15 cellular contexts compared by ENCODE assay signal in the genomic region with DNA sequence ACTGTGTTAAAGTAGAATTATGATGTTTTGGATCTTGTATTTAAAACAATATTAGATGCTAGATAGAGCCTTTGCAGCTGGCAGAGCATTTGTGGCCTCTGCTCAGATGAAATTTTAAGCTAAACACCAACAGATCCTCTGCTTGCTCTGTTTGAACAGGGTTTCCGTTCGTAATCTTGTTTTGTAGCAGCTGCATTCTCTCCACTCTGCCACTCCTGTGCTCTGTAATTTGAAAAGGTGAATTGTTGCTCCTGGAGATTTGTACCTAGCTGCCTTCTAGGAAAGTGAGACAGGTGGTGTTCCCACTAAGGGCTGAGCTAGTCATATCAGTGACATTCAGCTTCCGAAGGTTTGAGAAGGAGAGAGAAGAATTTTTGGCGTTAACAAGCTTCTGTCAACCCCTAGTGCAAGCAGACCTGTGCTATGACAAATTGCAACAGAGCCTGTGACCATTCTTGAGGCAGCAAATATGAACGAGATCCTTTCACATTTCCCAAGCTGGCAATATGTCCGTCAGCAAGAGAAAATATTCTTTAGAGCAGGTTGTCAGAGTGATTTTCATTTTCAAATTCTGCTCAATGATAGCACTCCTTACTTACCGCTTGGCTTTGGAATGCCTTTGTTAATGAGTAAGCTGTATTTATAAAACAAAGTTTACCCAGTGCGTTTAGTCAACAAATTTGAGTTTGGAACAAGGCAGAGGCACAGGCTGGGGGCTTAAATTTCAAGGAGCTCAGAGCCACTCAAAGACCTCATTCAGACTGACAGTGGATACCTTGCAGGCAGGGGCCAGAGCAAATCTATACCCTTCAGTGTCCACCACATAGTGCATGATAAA. TPM values are rescaled to one million over a fixed set of nuclear protein-coding genes. Genes with fewer than 3 reads are reported as not detected.
DNase-seq lines count a peak whose midpoint lies in the region; ATAC-seq and TF ChIP-seq lines count a peak whose summit lies in the region.
"Had no signal": no experiment of that assay in that cellular context is flagged by ENCODE, and none has a peak within 500 bp of the region (broad histone marks: within the 10 kb centered on the region; RNA-seq: fewer than 3 reads in every experiment).

No MANE protein-coding gene starts in this region.

- peaks cover 25% of the 10 kb centered on the region for H3K4me1 Mint-ChIP-seq in neural progenitor cell
- peaks cover 46% of the 10 kb centered on the region for H3K4me1 Mint-ChIP-seq in stimulated activated memory B cell treated with anti-CD40 and anti-IgM and Interleukin-4, amounts not matched to agents 10 μg/mL and 1 μg/mL and 100 μg/mL, for 72 hours

- peak; percentile 25 for DNase-seq in ELR (ENCODE audit: low read depth)
- peak; percentile 43 to 73 for DNase-seq in NCI-H2081 (lab: John Stamatoyannopoulos, UW)
- DNase-seq in dorsolateral prefrontal cortex = no peak
- peak; percentile 10 for DNase-seq in neural progenitor cell (ENCODE audit: low spot score)
- DNase-seq in cortex of kidney (lab: John Stamatoyannopoulos, UW) = no peak
- DNase-seq: DMS153, NCI-H1436 had no signal

- H3K9ac ChIP-seq in neural progenitor cell = no peak overlapping the region

- H3K4me3 ChIP-seq in dorsolateral prefrontal cortex (peak overlapping the region in 49 of 59 donors; percentile 3 to 89 (median 34)), neural progenitor cell (no peak overlapping the region)
- H3K4me3 ChIP-seq: lung, prostate gland, vagina had no signal

- intact Hi-C loops in dorsolateral prefrontal cortex (cut with DNase I) = loop anchor here in 1 of 2 donors (5.0 kb wide), 2 partner anchors 517 to 637 kb away; no protein-coding TSS in a partner anchor

- H3K36me3 ChIP-seq in neural progenitor cell = no peaks in the 10 kb centered on the region
- H3K36me3 ChIP-seq: prostate gland, vagina had no signal

- H3K27me3 Mint-ChIP-seq in neural progenitor cell (ENCODE audit: insufficient read depth, low read depth) = peaks cover 4% of the 10 kb centered on the region
- no peaks in the 10 kb centered on the region for H3K27me3 Mint-ChIP-seq in stimulated activated memory B cell treated with anti-CD40 and anti-IgM and Interleukin-4, amounts not matched to agents 10 μg/mL and 1 μg/mL and 100 μg/mL, for 72 hours

- no peaks in the 10 kb centered on the region for H3F3A ChIP-seq in neural progenitor cell (ENCODE audit: low read depth)

- peaks cover 0 to 3% (median 0%) of the 10 kb centered on the region in 45 donors for H3K27me3 ChIP-seq in dorsolateral prefrontal cortex
- peaks cover 17% of the 10 kb centered on the region for H3K27me3 ChIP-seq in neural progenitor cell
- H3K27me3 ChIP-seq: vagina had no signal

- peak overlapping the region; percentile 6 for H3K27ac Mint-ChIP-seq in neural progenitor cell
- no peak overlapping the region for H3K27ac Mint-ChIP-seq in stimulated activated memory B cell treated with anti-CD40 and anti-IgM and Interleukin-4, amounts not matched to agents 10 μg/mL and 1 μg/mL and 100 μg/mL, for 72 hours
- H3K27ac Mint-ChIP-seq: activated T-helper 17 cell treated with anti-CD3 and anti-CD28 coated beads, Interleukin-2, amount 50 U/mL, for 72 hours had no signal

- H4K20me1 ChIP-seq in neural progenitor cell (ENCODE audit: low read depth) = peaks cover 3% of the 10 kb centered on the region

- H3K9me3 Mint-ChIP-seq in neural progenitor cell = no peaks in the 10 kb centered on the region
- no peaks in the 10 kb centered on the region for H3K9me3 Mint-ChIP-seq in stimulated activated memory B cell treated with anti-CD40 and anti-IgM and Interleukin-4, amounts not matched to agents 10 μg/mL and 1 μg/mL and 100 μg/mL, for 72 hours
- H3K9me3 Mint-ChIP-seq: activated T-helper 17 cell treated with anti-CD3 and anti-CD28 coated beads, Interleukin-2, amount 50 U/mL, for 72 hours had no signal

- H3K79me2 ChIP-seq in neural progenitor cell (ENCODE audit: low read depth) = no peaks in the 10 kb centered on the region

- H3K4me2 ChIP-seq in neural progenitor cell = peak overlapping the region; percentile 32

- H3K4me1 ChIP-seq in neural progenitor cell = peaks cover 15% of the 10 kb centered on the region
- H3K4me1 ChIP-seq: prostate gland, vagina had no signal

- H3K27ac ChIP-seq in dorsolateral prefrontal cortex = peak overlapping the region in 11 of 59 donors; percentile 1 to 41 (median 18)
- no peak overlapping the region for H3K27ac ChIP-seq in neural progenitor cell
- H3K27ac ChIP-seq: prostate gland, RWPE1, vagina had no signal

- H3K36me3 Mint-ChIP-seq in neural progenitor cell = peaks cover 7% of the 10 kb centered on the region
- H3K36me3 Mint-ChIP-seq in stimulated activated memory B cell treated with anti-CD40 and anti-IgM and Interleukin-4, amounts not matched to agents 10 μg/mL and 1 μg/mL and 100 μg/mL, for 72 hours = peaks cover 27% of the 10 kb centered on the region

- no peaks in the 10 kb centered on the region for H3K9me3 ChIP-seq in neural progenitor cell (ENCODE audit: low read depth)
- H3K9me3 ChIP-seq: prostate gland, vagina had no signal

- no peak overlapping the region for H3K4me3 Mint-ChIP-seq in neural progenitor cell
- H3K4me3 Mint-ChIP-seq in stimulated activated memory B cell treated with anti-CD40 and anti-IgM and Interleukin-4, amounts not matched to agents 10 μg/mL and 1 μg/mL and 100 μg/mL, for 72 hours = no peak overlapping the region

- ATAC-seq in HG03108 (IDR thresholded peaks at IDR 0.05; ENCODE audit: unreplicated experiment) = no peak
- ATAC-seq in stimulated activated memory B cell treated with anti-CD40 and anti-IgM and Interleukin-4, amounts not matched to agents 10 μg/mL and 1 μg/mL and 100 μg/mL, for 72 hours = no peak
- ATAC-seq in GM18907 (IDR thresholded peaks at IDR 0.05; ENCODE audit: unreplicated experiment) = no peak
- ATAC-seq: activated T-helper 17 cell treated with anti-CD3 and anti-CD28 coated beads, Interleukin-2, amount 50 U/mL, for 72 hours had no signal

- no peak overlapping the region for H2AFZ ChIP-seq in neural progenitor cell (replicated peaks)

- no peak for TF ChIP-seq CTCF in dorsolateral prefrontal cortex (IDR thresholded peaks at IDR 0.05 in 54 of 56, conservative IDR thresholded peaks at IDR 0.05 in 2 of 56; ENCODE audit: low read depth in 1 of 56, partially characterized antibody in 56 of 56)
- TF ChIP-seq CTCF in neural progenitor cell (IDR thresholded peaks at IDR 0.05) = no peak

RNA-seq across cellular contexts. Expression of gene CHST2, which starts 5.3 kb away (rescaled TPM):
- total RNA-seq in dorsolateral prefrontal cortex = 10 to 100 TPM; 11.8 to 32.2 (median 23.5) TPM
- 5.9 and 10.3 TPM in 2 replicates for total RNA-seq in neural progenitor cell (ENCODE audit: low replicate concordance)

Comparison
In these comparisons a context has a peak if more than half of its experiments do, and no peak if none do; other contexts are left out.
1. DNase-seq: peak in ELR (single experiment), NCI-H2081 (2 of 2) and neural progenitor cell (single experiment); none in dorsolateral prefrontal cortex (0 of 10) and cortex of kidney (single experiment).